Comparison of ENCODE assay signal across 8 cellular contexts in genomic region chr21:45292399-45293213, GRCh38. TPM values are rescaled to one million over a fixed set of nuclear protein-coding genes. Genes with fewer than 3 reads are reported as not detected.
DNase-seq lines count a peak whose midpoint lies in the region; ATAC-seq and TF ChIP-seq lines count a peak whose summit lies in the region.

No MANE protein-coding gene starts in this region.

- DNase-seq in AG09319 (ENCODE audit: extremely low read depth, low read depth) (peak; percentile 59), H9 (peak; percentile 88), NCI-H460 (ENCODE audit: extremely low read depth, low read depth) (peak; percentile 66)
- peak; percentile 86 for DNase-seq in activated CD4-positive, alpha-beta T cell treated with anti-CD3 and anti-CD28 coated beads for 36 hours
- DNase-seq in central memory CD8-positive, alpha-beta T cell (ENCODE audit: low spot score in 2 of 2) = peak; percentile 40 to 48
- DNase-seq in stimulated activated CD4-positive, alpha-beta T cell treated with anti-CD3 and anti-CD28 coated beads, Interleukin-1b, Interleukin-23, amount 100 ng/mL, for 1 hour (ENCODE audit: low read depth in 2 of 2) = peak; percentile 38 to 53

- H2AFZ ChIP-seq in H9 (ENCODE audit: low read length) = no peak overlapping the region

- H3K23me2 ChIP-seq in H9 (ENCODE audit: insufficient read length, low read depth, low read length, poor library complexity, severe bottlenecking) = no peaks in the 10 kb centered on the region

- no peak overlapping the region; the same call in 1 of the 2 replicates for H3K14ac ChIP-seq in H9 (ENCODE audit: insufficient read depth, low read length)

- H4K91ac ChIP-seq in H9 (ENCODE audit: insufficient read length, low read depth, low read length) = no peak overlapping the region

- H3K23ac ChIP-seq in H9 (ENCODE audit: insufficient read length, low read depth, low read length) = no peak overlapping the region

- no CpG with 5 or more reads among the region's 24 CpGs for WGBS in H9 (ENCODE audit: extremely low coverage, insufficient read length, low lambda C conversion rate)

- no peaks in the 10 kb centered on the region for H3K9me3 ChIP-seq in H9 (ENCODE audit: control insufficient read depth, low read depth, low read length)

- no peak overlapping the region for H2BK120ac ChIP-seq in H9 (ENCODE audit: low read depth, low read length, poor library complexity, severe bottlenecking)

- no peak overlapping the region for H2BK5ac ChIP-seq in H9 (ENCODE audit: insufficient read length, low read length)

- TF ChIP-seq CTCF in AG09319 (IDR thresholded peaks at IDR 0.05; ENCODE audit: low read depth, low read length) = peak; percentile 99
- TF ChIP-seq CTCF in H9 (conservative IDR thresholded peaks at IDR 0.05) = peak; percentile 100

- H2BK20ac ChIP-seq in H9 (ENCODE audit: low read depth, low read length, poor library complexity, severe bottlenecking) = no peak overlapping the region

- H3K9ac ChIP-seq in H9 (ENCODE audit: extremely low read depth, insufficient read length, low read length) = no peak overlapping the region

- no peak overlapping the region for H2AK5ac ChIP-seq in H9 (ENCODE audit: insufficient read length, low read length)

- 0 out of 7 replicates have a peak overlapping the region, but pooled peaks of 1 of the 3 experiments have one; percentile 90 for H3K27ac Mint-ChIP-seq in H9
- no peak overlapping the region for H3K27ac Mint-ChIP-seq in activated CD4-positive, alpha-beta T cell treated with anti-CD3 and anti-CD28 coated beads for 36 hours
- peak overlapping the region; percentile 35 for H3K27ac Mint-ChIP-seq in central memory CD8-positive, alpha-beta T cell (ENCODE audit: low read depth)

- H3K9me3 Mint-ChIP-seq in H9 = no peaks in the 10 kb centered on the region
- H3K9me3 Mint-ChIP-seq in activated CD4-positive, alpha-beta T cell treated with anti-CD3 and anti-CD28 coated beads for 36 hours (ENCODE audit: low read depth) = no peaks in the 10 kb centered on the region
- H3K9me3 Mint-ChIP-seq in central memory CD8-positive, alpha-beta T cell = no peaks in the 10 kb centered on the region

- H4K5ac ChIP-seq in H9 (ENCODE audit: insufficient read length, low read depth, low read length) = no peak overlapping the region

- H3K56ac ChIP-seq in H9 (ENCODE audit: insufficient read length, low read depth, low read length) = no peak overlapping the region

- H3K79me2 ChIP-seq in H9 (ENCODE audit: insufficient read depth, low read length) = no peaks in the 10 kb centered on the region

- H2BK12ac ChIP-seq in H9 (ENCODE audit: insufficient read length, low read depth, low read length) = no peak overlapping the region

- H2BK15ac ChIP-seq in H9 (ENCODE audit: low read depth, low read length) = no peak overlapping the region

- no peak overlapping the region for H3K4me2 ChIP-seq in H9 (ENCODE audit: insufficient read depth, insufficient read length, low read length)

- no peak overlapping the region for H3T11ph ChIP-seq in H9 (ENCODE audit: low read length)

- CTCF ChIA-PET in activated CD4-positive, alpha-beta T cell treated with anti-CD3 and anti-CD28 coated beads for 36 hours (lab: Charles Lee) = interaction anchor here (0.6 to 1.8 kb wide), 18 partner anchors 10 to 630 kb away, joined by 3 to 10 read pairs (median 4); no protein-coding TSS in a partner anchor

- peaks cover 31% of the 10 kb centered on the region in 2 experiments for H3K4me1 Mint-ChIP-seq in H9
- H3K4me1 Mint-ChIP-seq in activated CD4-positive, alpha-beta T cell treated with anti-CD3 and anti-CD28 coated beads for 36 hours = peaks cover 24% of the 10 kb centered on the region
- peaks cover 11% of the 10 kb centered on the region for H3K4me1 Mint-ChIP-seq in central memory CD8-positive, alpha-beta T cell

- H3K4ac ChIP-seq in H9 (ENCODE audit: low read depth, low read length) = no peak overlapping the region

- H3K27me3 ChIP-seq in H9 (ENCODE audit: insufficient read depth, low read length) = no peaks in the 10 kb centered on the region
- H3K27me3 ChIP-seq in layer of hippocampus (ENCODE audit: control insufficient read depth, insufficient read depth, low read length) = no peaks in the 10 kb centered on the region

- no peak overlapping the region for H4K8ac ChIP-seq in H9 (replicated peaks; ENCODE audit: insufficient read length, low read depth, low read length)

- POLR2A ChIA-PET in activated CD4-positive, alpha-beta T cell treated with anti-CD3 and anti-CD28 coated beads for 36 hours (lab: Charles Lee) = no interaction called here

- H3K27ac ChIP-seq in H9 (ENCODE audit: insufficient read length, low read depth, low read length) = no peak overlapping the region
- H3K27ac ChIP-seq in layer of hippocampus (ENCODE audit: low read depth, low read length) = peak overlapping the region; percentile 80

- H3K79me1 ChIP-seq in H9 (ENCODE audit: insufficient read depth, low read depth, low read length, poor library complexity, severe bottlenecking) = no peaks in the 10 kb centered on the region

- peak overlapping the region in 1 of 2 experiments; percentile 55; a peak in 1 of 5 replicates for H3K4me3 Mint-ChIP-seq in H9
- H3K4me3 Mint-ChIP-seq in activated CD4-positive, alpha-beta T cell treated with anti-CD3 and anti-CD28 coated beads for 36 hours = no peak overlapping the region
- H3K4me3 Mint-ChIP-seq in central memory CD8-positive, alpha-beta T cell = peak overlapping the region; percentile 41

- no peak overlapping the region for H3K18ac ChIP-seq in H9 (ENCODE audit: insufficient read length, low read depth, low read length)

- no peaks in the 10 kb centered on the region; the same call in 1 of the 2 replicates for H3K4me1 ChIP-seq in H9 (ENCODE audit: insufficient read depth, low read length)

- ATAC-seq in activated CD4-positive, alpha-beta T cell treated with anti-CD3 and anti-CD28 coated beads for 36 hours = peak; percentile 78
- ATAC-seq in central memory CD8-positive, alpha-beta T cell (replicated peaks; ENCODE audit: extremely low read depth, poor library complexity, severe bottlenecking) = no peak
- ATAC-seq in HG02852 (IDR thresholded peaks at IDR 0.05; ENCODE audit: unreplicated experiment) = no peak

- intact Hi-C loops in activated CD4-positive, alpha-beta T cell treated with anti-CD3 and anti-CD28 coated beads for 36 hours (cut with DNase I, micrococcal nuclease) = loop anchor here (1.0 kb wide), 2 partner anchors 147 to 528 kb away; no protein-coding TSS in a partner anchor

- no peaks in the 10 kb centered on the region for H3K27me3 Mint-ChIP-seq in H9 (ENCODE audit: low read depth)
- H3K27me3 Mint-ChIP-seq in activated CD4-positive, alpha-beta T cell treated with anti-CD3 and anti-CD28 coated beads for 36 hours = no peaks in the 10 kb centered on the region
- no peaks in the 10 kb centered on the region for H3K27me3 Mint-ChIP-seq in central memory CD8-positive, alpha-beta T cell

- H3K36me3 Mint-ChIP-seq in H9 (ENCODE audit: insufficient read depth in 1 of 3, low read depth in 3 of 3) = peaks cover 0 to 8% (median 0%) of the 10 kb centered on the region in 3 experiments; a peak in 1 of 7 replicates
- H3K36me3 Mint-ChIP-seq in activated CD4-positive, alpha-beta T cell treated with anti-CD3 and anti-CD28 coated beads for 36 hours (ENCODE audit: low read depth) = no peaks in the 10 kb centered on the region
- H3K36me3 Mint-ChIP-seq in central memory CD8-positive, alpha-beta T cell (ENCODE audit: insufficient read depth) = peaks cover 4% of the 10 kb centered on the region

- H4K20me1 ChIP-seq in H9 (ENCODE audit: control insufficient read depth, insufficient read depth, insufficient read length) = no peaks in the 10 kb centered on the region

RNA-seq across cellular contexts. Expression of gene POFUT2, which starts 4.9 kb away (rescaled TPM):
- 32.1 and 34.8 TPM in 2 replicates for total RNA-seq in H9 (2021)
- total RNA-seq in NCI-H460 (2014; rRNA removed; shearing (Covaris generic)) = 14.1 and 18.6 TPM in 2 replicates
- 48.0 and 50.0 TPM in 2 replicates for polyA plus RNA-seq in NCI-H460 (2014; cell fraction: nucleus; rRNA removed)
- total RNA-seq in activated CD4-positive, alpha-beta T cell treated with anti-CD3 and anti-CD28 coated beads for 36 hours = 10 to 100 TPM; 14.7 to 14.9 TPM
